In genomic region chr14:100656996-100657395, GRCh38 we compare ENCODE assay signal across 21 cellular contexts.
DNase-seq lines count a peak whose midpoint lies in the region; ATAC-seq and TF ChIP-seq lines count a peak whose summit lies in the region.
"Had no signal": no experiment of that assay in that cellular context is flagged by ENCODE, and none has a peak within 500 bp of the region (broad histone marks: within the 10 kb centered on the region; RNA-seq: fewer than 3 reads in every experiment).

No MANE protein-coding gene starts in this region.

- no peak overlapping the region for H4K91ac ChIP-seq in neuronal stem cell (ENCODE audit: low read depth, low read length, poor library complexity)

- H2BK5ac ChIP-seq in neuronal stem cell (ENCODE audit: low read length): no peak overlapping the region

- no peak overlapping the region for H3K4me2 ChIP-seq in BLaER1
- H3K4me2 ChIP-seq in neuronal stem cell (ENCODE audit: insufficient read depth, low read length, poor library complexity, severe bottlenecking): no peak overlapping the region
- H3K4me2 ChIP-seq: GM23338 had no signal

- H3K4me1 Mint-ChIP-seq in osteocyte (ENCODE audit: unreplicated experiment): no peaks in the 10 kb centered on the region

- H3K9me3 Mint-ChIP-seq in osteocyte (ENCODE audit: unreplicated experiment): no peaks in the 10 kb centered on the region
- H3K9me3 Mint-ChIP-seq: CD14-positive monocyte; CD4-positive, alpha-beta T cell; CD8-positive, alpha-beta memory T cell; GM23338 had no signal

- H3K23ac ChIP-seq in neuronal stem cell (ENCODE audit: low read depth, low read length, poor library complexity): no peak overlapping the region

- H3K27ac ChIP-seq in BLaER1 (no peak overlapping the region), neuronal stem cell (replicated peaks; ENCODE audit: low read length) (no peak overlapping the region)
- H3K27ac ChIP-seq: 22Rv1; BLaER1 treated with 17β-estradiol and CSF1 and Interleukin-3, amounts not matched to agents 10 nM and 100 nM had no signal

- H3K4me1 ChIP-seq in BLaER1 (peaks cover 47% of the 10 kb centered on the region), neuronal stem cell (ENCODE audit: control insufficient read depth in 2 of 2, insufficient read depth in 1 of 2, low read depth in 1 of 2, low read length in 2 of 2) (peaks cover 17 to 41% of the 10 kb centered on the region in 2 donors)

- no peak for ATAC-seq in HG02938 (IDR thresholded peaks at IDR 0.05; ENCODE audit: unreplicated experiment)
- ATAC-seq: GM23338, HCT116 had no signal

- WGBS in neuronal stem cell (ENCODE audit: extremely low coverage in 2 of 2, insufficient read length in 2 of 2, insufficient replicate concordance in 1 of 2), 2 donors: no CpG with 5 or more reads among the region's 15 CpGs

- H3K36me3 Mint-ChIP-seq in osteocyte (ENCODE audit: unreplicated experiment): no peaks in the 10 kb centered on the region
- H3K36me3 Mint-ChIP-seq: CD14-positive monocyte; CD8-positive, alpha-beta memory T cell had no signal

- H4K8ac ChIP-seq in neuronal stem cell (ENCODE audit: low read depth, low read length): no peak overlapping the region

- no peak for TF ChIP-seq CTCF in osteocyte (IDR thresholded peaks at IDR 0.05)

- H3K27me3 ChIP-seq in BLaER1 (no peaks in the 10 kb centered on the region), neuronal stem cell (ENCODE audit: control insufficient read depth in 3 of 3, insufficient read depth in 3 of 3, low read depth in 1 of 3, low read length in 3 of 3) (peaks cover 0 to 9% (median 0%) of the 10 kb centered on the region in 3 experiments)
- H3K27me3 ChIP-seq: BLaER1 treated with 17β-estradiol and CSF1 and Interleukin-3, amounts not matched to agents 10 nM and 100 nM had no signal

- no peak overlapping the region for H3K4ac ChIP-seq in neuronal stem cell (ENCODE audit: low read length)

- H2BK15ac ChIP-seq in neuronal stem cell (ENCODE audit: low read length): no peak overlapping the region

- peak overlapping the region; percentile 98 for H2AK5ac ChIP-seq in neuronal stem cell (ENCODE audit: low read depth, low read length)

- peaks cover 6% of the 10 kb centered on the region for H3K79me1 ChIP-seq in neuronal stem cell (ENCODE audit: low read depth, low read length)

- H3K9ac ChIP-seq in BLaER1: 0 out of 2 replicates have a peak overlapping the region, but pooled peaks have one; percentile 29
- no peak overlapping the region for H3K9ac ChIP-seq in neuronal stem cell (ENCODE audit: low read depth, low read length, poor library complexity)
- H3K9ac ChIP-seq: BLaER1 treated with 17β-estradiol and CSF1 and Interleukin-3, amounts not matched to agents 10 nM and 100 nM had no signal

- no peak overlapping the region for H3K4me3 Mint-ChIP-seq in osteocyte (ENCODE audit: unreplicated experiment)
- H3K4me3 Mint-ChIP-seq: B cell; CD4-positive, alpha-beta T cell; CD8-positive, alpha-beta memory T cell; GM23338 had no signal

- H3K18ac ChIP-seq in neuronal stem cell (ENCODE audit: low read length): peak overlapping the region; percentile 78

- peaks cover 18% of the 10 kb centered on the region for H3K27me3 Mint-ChIP-seq in osteocyte (ENCODE audit: unreplicated experiment)

- H4K20me1 ChIP-seq in BLaER1: no peaks in the 10 kb centered on the region
- H4K20me1 ChIP-seq: BLaER1 treated with 17β-estradiol and CSF1 and Interleukin-3, amounts not matched to agents 10 nM and 100 nM had no signal

- peak overlapping the region; percentile 47 for H2BK12ac ChIP-seq in neuronal stem cell (ENCODE audit: low read length)

- intact Hi-C loops in head of caudate nucleus (cut with DNase I): loop anchor here (5.0 kb wide), 1 partner anchor 215 kb away; no protein-coding TSS in a partner anchor

- H3K14ac ChIP-seq in neuronal stem cell (ENCODE audit: low read length): no peak overlapping the region

- DNase-seq in NCI-H345 (lab: John Stamatoyannopoulos, UW) (peak; percentile 64), NCI-H345 treated with DMSO at 0.1 percent for 48 hours (lab: John Stamatoyannopoulos, UW; ENCODE audit: unreplicated experiment) (no peak), head of caudate nucleus (peak in 35 of 42 donors; percentile 25 to 84 (median 59)), neuronal stem cell (ENCODE audit: low spot score) (no peak), osteocyte (ENCODE audit: extremely low spot score, unreplicated experiment) (no peak)
- no peak for DNase-seq in stimulated activated CD4-positive, alpha-beta T cell treated with anti-CD3 and anti-CD28 coated beads, Interleukin-4, amount 100 ng/mL, for 1 hour
- DNase-seq: CD4-positive, alpha-beta T cell; CD8-positive, alpha-beta memory T cell; DMS 273 treated with DMSO at 0.1 percent for 48 hours; DMS79; EL; GDM1; H9 had no signal

- peak overlapping the region; percentile 14 for H2BK120ac ChIP-seq in neuronal stem cell (ENCODE audit: low read depth, low read length)

- no peak overlapping the region for H3K27ac Mint-ChIP-seq in osteocyte (ENCODE audit: unreplicated experiment)
- H3K27ac Mint-ChIP-seq: B cell; CD4-positive, alpha-beta T cell; CD8-positive, alpha-beta memory T cell; GM23338; H9 had no signal

- no peaks in the 10 kb centered on the region for H3K9me3 ChIP-seq in BLaER1
- H3K9me3 ChIP-seq in neuronal stem cell (replicated peaks in 1 of 2; ENCODE audit: control insufficient read depth in 2 of 2, insufficient read depth in 1 of 2, low read depth in 1 of 2, low read length in 2 of 2): no peaks in the 10 kb centered on the region
- H3K9me3 ChIP-seq: BLaER1 treated with 17β-estradiol and CSF1 and Interleukin-3, amounts not matched to agents 10 nM and 100 nM had no signal

- H3K36me3 ChIP-seq in BLaER1 (no peaks in the 10 kb centered on the region), neuronal stem cell (replicated peaks in 1 of 2; ENCODE audit: control insufficient read depth in 2 of 2, insufficient read depth in 2 of 2, low read length in 2 of 2) (no peaks in the 10 kb centered on the region)
- H3K36me3 ChIP-seq: BLaER1 treated with 17β-estradiol and CSF1 and Interleukin-3, amounts not matched to agents 10 nM and 100 nM had no signal

- H3K4me3 ChIP-seq in BLaER1 (no peak overlapping the region), neuronal stem cell (ENCODE audit: low read length in 2 of 2) (no peak overlapping the region)
- H3K4me3 ChIP-seq: BLaER1 treated with 17β-estradiol and CSF1 and Interleukin-3, amounts not matched to agents 10 nM and 100 nM; GM23338 had no signal

- no peak overlapping the region for H2AFZ ChIP-seq in neuronal stem cell (ENCODE audit: low read length)
- H2AFZ ChIP-seq: GM23338 had no signal

Comparison
In these comparisons a context has a peak if more than half of its experiments do, and no peak if none do; other contexts are left out.
1. DNase-seq: peak in NCI-H345 (single experiment) and head of caudate nucleus (35 of 42); none in NCI-H345 treated with DMSO at 0.1 percent for 48 hours (single experiment), neuronal stem cell (single experiment), stimulated activated CD4-positive, alpha-beta T cell treated with anti-CD3 and anti-CD28 coated beads, Interleukin-4, amount 100 ng/mL, for 1 hour (single experiment) and osteocyte (single experiment).